Comparison of ENCODE assay signal across 10 cellular contexts in genomic region chr11:2302844-2303626, GRCh38. TPM values are rescaled to one million over a fixed set of nuclear protein-coding genes. Genes with fewer than 3 reads are reported as not detected.
DNase-seq lines count a peak whose midpoint lies in the region; ATAC-seq and TF ChIP-seq lines count a peak whose summit lies in the region.
"Had no signal": no experiment of that assay in that cellular context is flagged by ENCODE, and none has a peak within 500 bp of the region (broad histone marks: within the 10 kb centered on the region; RNA-seq: fewer than 3 reads in every experiment).

No MANE protein-coding gene starts in this region.

- H3K4me3 ChIP-seq in BLaER1 treated with 17β-estradiol and CSF1 and Interleukin-3, amounts not matched to agents 10 nM and 100 nM, result peak overlapping the region in 8 of 10 experiments; percentile 26 to 74 (median 62); a peak in 14 of 20 replicates
- H3K4me3 ChIP-seq in NT2/D1 (ENCODE audit: insufficient read length, low read depth), result no peak overlapping the region
- H3K4me3 ChIP-seq in neuronal stem cell (ENCODE audit: low read length in 2 of 2), result no peak overlapping the region
- H3K4me3 ChIP-seq in MM.1S (ENCODE audit: low read length), result no peak overlapping the region

- no peak for ATAC-seq in esophagus mucosa
- ATAC-seq: HCT116 had no signal

- peak overlapping the region; percentile 81 for H2BK120ac ChIP-seq in neuronal stem cell (ENCODE audit: low read depth, low read length)

- H3K27ac ChIP-seq in BLaER1 treated with 17β-estradiol and CSF1 and Interleukin-3, amounts not matched to agents 10 nM and 100 nM, result peak overlapping the region in 10 of 11 experiments; percentile 21 to 78 (median 62); a peak in 16 of 22 replicates
- H3K27ac ChIP-seq in neuronal stem cell (replicated peaks; ENCODE audit: low read length) (no peak overlapping the region), MM.1S (ENCODE audit: low read length) (no peak overlapping the region)

- H3K23ac ChIP-seq in neuronal stem cell (ENCODE audit: low read depth, low read length, poor library complexity), result peak overlapping the region; percentile 37

- H3K9ac ChIP-seq in BLaER1 treated with 17β-estradiol and CSF1 and Interleukin-3, amounts not matched to agents 10 nM and 100 nM, result peak overlapping the region; percentile 29 to 76 (median 67); a peak in 21 of 22 replicates
- H3K9ac ChIP-seq in NT2/D1 (ENCODE audit: insufficient read length, low read depth) (peak overlapping the region; percentile 50), neuronal stem cell (ENCODE audit: low read depth, low read length, poor library complexity) (no peak overlapping the region), MM.1S (ENCODE audit: low read length) (no peak overlapping the region)

- no peak for TF ChIP-seq CTCF in MM.1S (IDR thresholded peaks at IDR 0.05; ENCODE audit: low read length)

- H3K9me2 ChIP-seq in MM.1S (replicated peaks; ENCODE audit: insufficient read depth, low read length), result no peaks in the 10 kb centered on the region

- no CpG with 5 or more reads among the region's 19 CpGs for WGBS in neuronal stem cell (ENCODE audit: extremely low coverage in 2 of 2, insufficient read length in 2 of 2, insufficient replicate concordance in 1 of 2), 2 donors

- peak overlapping the region; percentile 81 to 100 (median 97) for H3K4me2 ChIP-seq in BLaER1 treated with 17β-estradiol and CSF1 and Interleukin-3, amounts not matched to agents 10 nM and 100 nM
- H3K4me2 ChIP-seq in neuronal stem cell (ENCODE audit: insufficient read depth, low read length, poor library complexity, severe bottlenecking) (no peak overlapping the region), MM.1S (ENCODE audit: low read depth, low read length) (no peak overlapping the region)

- peak overlapping the region; percentile 20 for H4K8ac ChIP-seq in neuronal stem cell (ENCODE audit: low read depth, low read length)

- H3K27me3 ChIP-seq in BLaER1 treated with 17β-estradiol and CSF1 and Interleukin-3, amounts not matched to agents 10 nM and 100 nM, result peaks cover 0 to 11% (median 0%) of the 10 kb centered on the region in 11 experiments; a peak in 4 of 22 replicates
- H3K27me3 ChIP-seq in NT2/D1 (ENCODE audit: insufficient read depth, insufficient read length) (no peaks in the 10 kb centered on the region), neuronal stem cell (ENCODE audit: control insufficient read depth in 3 of 3, insufficient read depth in 3 of 3, low read depth in 1 of 3, low read length in 3 of 3) (no peaks in the 10 kb centered on the region), MM.1S (replicated peaks; ENCODE audit: insufficient read depth, low read length) (peaks cover 63% of the 10 kb centered on the region)

- H2BK15ac ChIP-seq in neuronal stem cell (ENCODE audit: low read length), result peak overlapping the region; percentile 18

- H2AK5ac ChIP-seq in neuronal stem cell (ENCODE audit: low read depth, low read length), result peak overlapping the region; percentile 98

- H3K36me3 ChIP-seq in BLaER1 treated with 17β-estradiol and CSF1 and Interleukin-3, amounts not matched to agents 10 nM and 100 nM, result peaks cover 0 to 17% (median 0%) of the 10 kb centered on the region in 11 experiments; a peak in 8 of 22 replicates
- H3K36me3 ChIP-seq in NT2/D1 (ENCODE audit: insufficient read depth, insufficient read length, low read length) (no peaks in the 10 kb centered on the region), neuronal stem cell (replicated peaks in 1 of 2; ENCODE audit: control insufficient read depth in 2 of 2, insufficient read depth in 2 of 2, low read length in 2 of 2) (no peaks in the 10 kb centered on the region), MM.1S (replicated peaks; ENCODE audit: insufficient read depth, low read length) (no peaks in the 10 kb centered on the region)

- peaks cover 82 to 97% (median 89%) of the 10 kb centered on the region in 10 experiments for H3K4me1 ChIP-seq in BLaER1 treated with 17β-estradiol and CSF1 and Interleukin-3, amounts not matched to agents 10 nM and 100 nM
- peaks cover 18% of the 10 kb centered on the region for H3K4me1 ChIP-seq in NT2/D1 (ENCODE audit: insufficient read depth, insufficient read length)
- H3K4me1 ChIP-seq in neuronal stem cell (ENCODE audit: control insufficient read depth in 2 of 2, insufficient read depth in 1 of 2, low read depth in 1 of 2, low read length in 2 of 2), result peaks cover 5 to 7% of the 10 kb centered on the region in 2 donors
- H3K4me1 ChIP-seq in MM.1S (ENCODE audit: low read length), result peaks cover 10% of the 10 kb centered on the region

- H2BK5ac ChIP-seq in neuronal stem cell (ENCODE audit: low read length), result peak overlapping the region; percentile 87

- H3K79me2 ChIP-seq in MM.1S (ENCODE audit: low read length), result no peaks in the 10 kb centered on the region

- H4K91ac ChIP-seq in neuronal stem cell (ENCODE audit: low read depth, low read length, poor library complexity), result no peak overlapping the region

- no peaks in the 10 kb centered on the region for H3K9me3 ChIP-seq in BLaER1 treated with 17β-estradiol and CSF1 and Interleukin-3, amounts not matched to agents 10 nM and 100 nM (replicated peaks in 1 of 11)
- H3K9me3 ChIP-seq in NT2/D1 (ENCODE audit: insufficient read depth, low read length) (no peaks in the 10 kb centered on the region), neuronal stem cell (replicated peaks in 1 of 2; ENCODE audit: control insufficient read depth in 2 of 2, insufficient read depth in 1 of 2, low read depth in 1 of 2, low read length in 2 of 2) (no peaks in the 10 kb centered on the region), MM.1S (replicated peaks; ENCODE audit: insufficient read depth, low read length) (no peaks in the 10 kb centered on the region)

- no peak overlapping the region for H3K4ac ChIP-seq in neuronal stem cell (ENCODE audit: low read length)

- no peaks in the 10 kb centered on the region for H3F3A ChIP-seq in MM.1S (ENCODE audit: insufficient read depth, low read length)

- H3K18ac ChIP-seq in neuronal stem cell (ENCODE audit: low read length), result peak overlapping the region; percentile 83

- peaks cover 0 to 27% (median 5%) of the 10 kb centered on the region in 11 experiments; a peak in 11 of 22 replicates for H4K20me1 ChIP-seq in BLaER1 treated with 17β-estradiol and CSF1 and Interleukin-3, amounts not matched to agents 10 nM and 100 nM
- H4K20me1 ChIP-seq in MM.1S (ENCODE audit: insufficient read depth, low read length), result no peaks in the 10 kb centered on the region

- peaks cover 4% of the 10 kb centered on the region for H3K79me1 ChIP-seq in neuronal stem cell (ENCODE audit: low read depth, low read length)

- DNase-seq in NT2/D1 (ENCODE audit: low read depth, low spot score), result no peak
- DNase-seq in cardiac septum (ENCODE audit: low spot score), result peak; percentile 90
- no peak for DNase-seq in neuronal stem cell (ENCODE audit: low spot score)
- DNase-seq in MM.1S, result no peak
- no peak for DNase-seq in GOT3 (lab: John Stamatoyannopoulos, UW)
- DNase-seq in RKO (ENCODE audit: low spot score), result no peak
- DNase-seq: NCI-H226 had no signal

- H3K14ac ChIP-seq in neuronal stem cell (ENCODE audit: low read length), result no peak overlapping the region

- H2AFZ ChIP-seq in neuronal stem cell (ENCODE audit: low read length), result no peak overlapping the region
- H2AFZ ChIP-seq in MM.1S (ENCODE audit: low read length), result no peak overlapping the region

- peak overlapping the region; percentile 59 for H2BK12ac ChIP-seq in neuronal stem cell (ENCODE audit: low read length)

- intact Hi-C loops in cardiac septum (cut with DNase I), result loop anchor here (1.0 to 10.0 kb wide), 3 partner anchors 72 to 582 kb away; partner anchors contain the start of gene CDKN1C

RNA-seq across cellular contexts. Expression of gene TSPAN32, which starts 1.2 kb away (rescaled TPM):
- total RNA-seq in cardiac septum, result 26.2 TPM
- polyA plus RNA-seq in neuronal stem cell (2013, experiment 1 of 2), result not detected
- polyA plus RNA-seq in neuronal stem cell (2013, experiment 2 of 2), result 0.01 TPM
- not detected for total RNA-seq in esophagus mucosa

RNA-seq across cellular contexts. Expression of gene C11orf21, which starts 1.3 kb away (rescaled TPM):
- 23.2 TPM for total RNA-seq in cardiac septum
- polyA plus RNA-seq in neuronal stem cell (2013, experiment 1 of 2), result not detected
- polyA plus RNA-seq in neuronal stem cell (2013, experiment 2 of 2), result not detected
- total RNA-seq in esophagus mucosa, result 0.08 TPM

RNA-seq across cellular contexts. Expression of gene ASCL2, which starts 32.6 kb away (rescaled TPM):
- total RNA-seq in cardiac septum (not detected), esophagus mucosa (2.0 TPM)
- 0.07 TPM for polyA plus RNA-seq in neuronal stem cell (2013, experiment 1 of 2)
- polyA plus RNA-seq in neuronal stem cell (2013, experiment 2 of 2), result 0.06 TPM

Comparison
In these comparisons a context has a peak if more than half of its experiments do, and no peak if none do; other contexts are left out.
1. H3K27ac ChIP-seq: peak in BLaER1 treated with 17β-estradiol and CSF1 and Interleukin-3, amounts not matched to agents 10 nM and 100 nM (10 of 11); none in neuronal stem cell (single experiment) and MM.1S (single experiment).
2. H3K4me2 ChIP-seq: peak in BLaER1 treated with 17β-estradiol and CSF1 and Interleukin-3, amounts not matched to agents 10 nM and 100 nM (11 of 11); none in neuronal stem cell (single experiment) and MM.1S (single experiment).
3. H3K4me3 ChIP-seq: peak in BLaER1 treated with 17β-estradiol and CSF1 and Interleukin-3, amounts not matched to agents 10 nM and 100 nM (8 of 10); none in NT2/D1 (single experiment), neuronal stem cell (0 of 2) and MM.1S (single experiment).
4. H3K9ac ChIP-seq: peak in BLaER1 treated with 17β-estradiol and CSF1 and Interleukin-3, amounts not matched to agents 10 nM and 100 nM (11 of 11) and NT2/D1 (single experiment); none in neuronal stem cell (single experiment) and MM.1S (single experiment).
5. RNA of gene TSPAN32, which starts 1.2 kb away (total RNA-seq): 26.2 TPM in cardiac septum (single experiment); not detected in esophagus mucosa (single experiment); every median in the first group is over 10 times any median in the second.
6. RNA of gene C11orf21, which starts 1.3 kb away (total RNA-seq): 23.2 TPM in cardiac septum (single experiment); 0.08 TPM in esophagus mucosa (single experiment); every median in the first group is over 10 times any median in the second.